ENCODE assay signal across 16 cellular contexts in the genomic region with DNA sequence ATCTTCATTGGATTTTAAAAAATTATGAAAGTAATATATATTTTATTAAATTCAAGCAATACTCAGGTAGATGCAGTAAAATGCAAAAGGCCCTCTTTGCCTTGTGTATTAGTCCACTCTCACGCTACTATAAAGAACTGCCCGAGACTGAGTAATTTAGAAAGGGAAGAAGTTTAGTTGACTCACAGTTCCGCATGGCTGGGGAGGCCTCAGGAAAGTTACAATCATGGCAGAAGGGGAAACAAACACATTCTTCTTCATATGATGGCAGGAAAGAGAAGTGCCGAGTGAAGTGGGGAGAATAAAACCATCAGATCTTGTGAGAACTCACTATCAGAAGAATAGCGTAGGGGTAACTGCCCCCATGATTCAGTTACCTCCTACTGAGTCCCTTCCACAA. TPM values are rescaled to one million over a fixed set of nuclear protein-coding genes. Genes with fewer than 3 reads are reported as not detected.
A peak's percentile ranks its signal among the peaks of the same experiment; 100 is the strongest.
DNase-seq lines count a peak whose midpoint lies in the region; ATAC-seq, FAIRE-seq and TF ChIP-seq lines count a peak whose summit lies in the region.
"Had no signal": no experiment of that assay in that cellular context is flagged by ENCODE, and none has a peak within 500 bp of the region (broad histone marks: within the 10 kb centered on the region; RNA-seq: fewer than 3 reads in every experiment).

No MANE protein-coding gene starts in this region.

- peak; percentile 22 for DNase-seq in RCC 7860 (ENCODE audit: low spot score)
- no peak for DNase-seq in D341Med (ENCODE audit: low spot score)
- DNase-seq in GM10248 (ENCODE audit: extremely low spot score), result no peak
- no peak for DNase-seq in D721Med (ENCODE audit: insufficient read length, low spot score)
- no peak for DNase-seq in left colon
- DNase-seq: heart left ventricle, HFFc6, lower lobe of right lung, NCI-H526, nucleus accumbens had no signal

- peaks cover 53% of the 10 kb centered on the region for H3F3A ChIP-seq in DOHH2 (ENCODE audit: control insufficient read depth, insufficient read depth)

- peaks cover 12% of the 10 kb centered on the region for H3K9me3 ChIP-seq in DOHH2 (ENCODE audit: control insufficient read depth, insufficient read depth, low read length)

- TF ChIP-seq CTCF in DOHH2 (IDR thresholded peaks at IDR 0.05; ENCODE audit: low read depth, low read length, poor library complexity, severe bottlenecking) (no peak), GM10248 (IDR thresholded peaks at IDR 0.05; ENCODE audit: control extremely low read depth, extremely low read depth, low read depth, missing control alignments) (no peak), D721Med (IDR thresholded peaks at IDR 0.05; ENCODE audit: insufficient read depth, missing control alignments) (no peak)

- peaks cover 89% of the 10 kb centered on the region for H3K4me1 ChIP-seq in DOHH2 (ENCODE audit: control insufficient read depth, low read length)
- H3K4me1 ChIP-seq: heart left ventricle, lower lobe of right lung had no signal

- H3K9me2 ChIP-seq in DOHH2 (replicated peaks; ENCODE audit: control insufficient read depth, low read length), result no peaks in the 10 kb centered on the region

- peaks cover 71% of the 10 kb centered on the region for H3K79me2 ChIP-seq in DOHH2 (ENCODE audit: control insufficient read depth, low read length)

- H3K27ac ChIP-seq in DOHH2 (ENCODE audit: low read depth, low read length), result peak overlapping the region; percentile 97
- H3K27ac ChIP-seq: lower lobe of right lung had no signal

- intact Hi-C loops in left colon (cut with DNase I, micrococcal nuclease), result no loop called here

- no peaks in the 10 kb centered on the region for H3K27me3 ChIP-seq in DOHH2 (ENCODE audit: control insufficient read depth, low read length)
- H3K27me3 ChIP-seq: heart left ventricle had no signal

- FAIRE-seq in RCC 7860 (lab: Jason Lieb, UNC), result peak; percentile 66
- no peak for FAIRE-seq in D721Med (lab: Jason Lieb, UNC)
- FAIRE-seq: HTR-8/SVneo had no signal

- ATAC-seq in GM19463 (IDR thresholded peaks at IDR 0.05; ENCODE audit: unreplicated experiment) (peak; percentile 34), HG03103 (IDR thresholded peaks at IDR 0.05; ENCODE audit: low read depth, unreplicated experiment) (peak; percentile 46), left colon (no peak)
- ATAC-seq: heart left ventricle; lower lobe of right lung; stimulated activated effector memory CD8-positive, alpha-beta T cell treated with anti-CD3 and anti-CD28 coated beads, Interleukin-12 subunit alpha, Interleukin-12 subunit beta, amount 100 ng/mL, for 72 hours had no signal

- CTCF ChIA-PET in GM10248 (lab: Yijun Ruan, JAX), result no interaction called here

- peaks cover 47% of the 10 kb centered on the region for H3K36me3 ChIP-seq in DOHH2 (ENCODE audit: control insufficient read depth, low read length)
- H3K36me3 ChIP-seq: heart left ventricle, lower lobe of right lung had no signal

- peak overlapping the region; percentile 71 for H3K4me3 ChIP-seq in DOHH2 (ENCODE audit: low read length)
- H3K4me3 ChIP-seq: heart left ventricle, lower lobe of right lung had no signal

- POLR2A ChIA-PET in GM10248 (lab: Yijun Ruan, JAX), result no interaction called here

- peak overlapping the region; percentile 87 for H3K4me2 ChIP-seq in DOHH2 (ENCODE audit: low read length)

- no peaks in the 10 kb centered on the region for H4K20me1 ChIP-seq in DOHH2 (ENCODE audit: control insufficient read depth, insufficient read depth, low read depth, low read length)

RNA-seq across cellular contexts. Expression of gene KIAA1549L, which starts 12.1 kb away (rescaled TPM):
- total RNA-seq in left colon, result under 1 TPM in 1 of 2 donors, not detected in 1; 0.39 TPM
- total RNA-seq: activated T-helper 2 cell treated with anti-CD3 and anti-CD28 coated beads, Interferon-gamma antibody, Interleukin-2, Interleukin-4, amounts not matched to agents 10 μg/mL and 5 μg/mL and 100 μg/mL, durations not matched to agents 14 hours and 24 hours and 36 hours had no signal
